Comparison of ENCODE assay signal across 8 cellular contexts in genomic region chr7:141533149-141533949, GRCh38. TPM values are rescaled to one million over a fixed set of nuclear protein-coding genes. Genes with fewer than 3 reads are reported as not detected.
DNase-seq lines count a peak whose midpoint lies in the region; ATAC-seq and TF ChIP-seq lines count a peak whose summit lies in the region.

No MANE protein-coding gene starts in this region.

- no peaks in the 10 kb centered on the region for H3K9me3 ChIP-seq in OCI-LY1 (ENCODE audit: low read length)
- no peaks in the 10 kb centered on the region for H3K9me3 ChIP-seq in naive thymus-derived CD4-positive, alpha-beta T cell (ENCODE audit: control insufficient read depth in 2 of 3, low read length in 3 of 3)

- H3K79me2 ChIP-seq in OCI-LY1 (ENCODE audit: insufficient read depth, low read length), result no peaks in the 10 kb centered on the region

- H3K36me3 Mint-ChIP-seq in naive thymus-derived CD4-positive, alpha-beta T cell, result no peaks in the 10 kb centered on the region

- H4K20me1 ChIP-seq in OCI-LY1 (ENCODE audit: insufficient read depth, low read length), result no peaks in the 10 kb centered on the region

- H2AFZ ChIP-seq in OCI-LY1 (ENCODE audit: low read length), result no peak overlapping the region

- H3K9me2 ChIP-seq in OCI-LY1 (ENCODE audit: low read depth, low read length), result no peaks in the 10 kb centered on the region

- H3K36me3 ChIP-seq in OCI-LY1 (ENCODE audit: insufficient read depth, low read length), result no peaks in the 10 kb centered on the region
- no peaks in the 10 kb centered on the region for H3K36me3 ChIP-seq in naive thymus-derived CD4-positive, alpha-beta T cell (ENCODE audit: control insufficient read depth in 2 of 3, insufficient read depth in 3 of 3, low read length in 3 of 3)

- in situ Hi-C loops in KBM-7 (cut with MboI; ENCODE audit: low pct_unique_long_range_greater_than_20kb, low sequenced_read_pairs), result no loop called here

- H3K4me3 Mint-ChIP-seq in naive thymus-derived CD4-positive, alpha-beta T cell, result no peak overlapping the region

- CTCF ChIA-PET in naive thymus-derived CD4-positive, alpha-beta T cell (lab: Charles Lee), result interaction anchor here (0.5 to 1.3 kb wide), 7 partner anchors 9 to 1642 kb away, joined by 3 to 6 read pairs (median 3); no protein-coding TSS in a partner anchor

- H3K27me3 Mint-ChIP-seq in naive thymus-derived CD4-positive, alpha-beta T cell, result peaks cover 32 to 40% (median 34%) of the 10 kb centered on the region in 5 donors

- H3K27me3 ChIP-seq in OCI-LY1 (ENCODE audit: insufficient read depth, low read length), result no peaks in the 10 kb centered on the region
- peaks cover 0 to 5% of the 10 kb centered on the region in 2 donors for H3K27me3 ChIP-seq in naive thymus-derived CD4-positive, alpha-beta T cell (ENCODE audit: control insufficient read depth in 2 of 2, insufficient read depth in 2 of 2, low read length in 2 of 2)

- H3K9me3 Mint-ChIP-seq in naive thymus-derived CD4-positive, alpha-beta T cell, result no peaks in the 10 kb centered on the region

- H3K4me1 Mint-ChIP-seq in naive thymus-derived CD4-positive, alpha-beta T cell, result peaks cover 0 to 4% (median 0%) of the 10 kb centered on the region in 7 donors

- TF ChIP-seq CTCF in OCI-LY1 (IDR thresholded peaks at IDR 0.05; ENCODE audit: low read length), result peak; percentile 99

- H3K27ac Mint-ChIP-seq in naive thymus-derived CD4-positive, alpha-beta T cell, result peak overlapping the region in 1 of 9 donors; percentile 70

- H3K9ac ChIP-seq in OCI-LY1 (ENCODE audit: low read length), result no peak overlapping the region

- DNase-seq in A172 (ENCODE audit: low spot score), result peak; percentile 67
- DNase-seq in KBM-7, result peak; percentile 80
- DNase-seq in activated T-cell treated with anti-CD3 and anti-CD28 coated beads for 24 hours (ENCODE audit: low read depth), result peak; percentile 36
- DNase-seq in naive thymus-derived CD4-positive, alpha-beta T cell, result peak; percentile 10 to 60 (median 46)
- peak; percentile 44 for DNase-seq in stimulated activated naive CD4-positive, alpha-beta T cell treated with Interleukin-2 at 50 U/mL for 16 hours (lab: John Stamatoyannopoulos, UW)

- peak; percentile 71 for ATAC-seq in GM18498 (IDR thresholded peaks at IDR 0.05; ENCODE audit: unreplicated experiment)
- peak; percentile 79 for ATAC-seq in esophagus mucosa
- peak; percentile 83 for ATAC-seq in naive thymus-derived CD4-positive, alpha-beta T cell

- H3K4me1 ChIP-seq in OCI-LY1 (ENCODE audit: insufficient read depth, low read length, severe bottlenecking), result no peaks in the 10 kb centered on the region
- no peaks in the 10 kb centered on the region for H3K4me1 ChIP-seq in naive thymus-derived CD4-positive, alpha-beta T cell (ENCODE audit: control insufficient read depth in 2 of 2, insufficient read depth in 2 of 2, low read length in 2 of 2)

- no peaks in the 10 kb centered on the region for H3F3A ChIP-seq in OCI-LY1 (ENCODE audit: insufficient read depth, low read length)

- H3K4me2 ChIP-seq in OCI-LY1 (ENCODE audit: low read length), result no peak overlapping the region

- no peak overlapping the region for H3K4me3 ChIP-seq in OCI-LY1 (ENCODE audit: low read depth, low read length, poor library complexity, severe bottlenecking)
- no peak overlapping the region for H3K4me3 ChIP-seq in naive thymus-derived CD4-positive, alpha-beta T cell (ENCODE audit: low read length)

- H3K27ac ChIP-seq in OCI-LY1 (ENCODE audit: low read depth, low read length, poor library complexity, severe bottlenecking), result no peak overlapping the region
- no peak overlapping the region for H3K27ac ChIP-seq in naive thymus-derived CD4-positive, alpha-beta T cell (ENCODE audit: low read depth, low read length)

- intact Hi-C loops in naive thymus-derived CD4-positive, alpha-beta T cell (cut with micrococcal nuclease), result loop anchor here (1.0 to 2.0 kb wide), 7 partner anchors 16 to 1015 kb away; no protein-coding TSS in a partner anchor

- POLR2A ChIA-PET in naive thymus-derived CD4-positive, alpha-beta T cell (lab: Charles Lee), result interaction anchor here (0.7 kb wide), 1 partner anchor 121 kb away, joined by 3 read pairs; no protein-coding TSS in a partner anchor

RNA-seq across cellular contexts. Expression of gene AGK, which starts 17.9 kb away (rescaled TPM):
- total RNA-seq in A172 (2014; rRNA removed; shearing (Covaris generic)), result 29.2 and 30.4 TPM in 2 replicates
- 18.6 TPM for total RNA-seq in esophagus mucosa
- 10 to 100 TPM; 24.3 to 58.8 (median 29.9) TPM for total RNA-seq in naive thymus-derived CD4-positive, alpha-beta T cell
- polyA plus RNA-seq in naive thymus-derived CD4-positive, alpha-beta T cell, result 10 to 100 TPM; 28.3 to 32.2 TPM
